Comparison of ENCODE assay signal across 7 cellular contexts in genomic region chr3:184135149-184135910, GRCh38. TPM values are rescaled to one million over a fixed set of nuclear protein-coding genes. Genes with fewer than 3 reads are reported as not detected.
DNase-seq lines count a peak whose midpoint lies in the region; ATAC-seq and TF ChIP-seq lines count a peak whose summit lies in the region.

Gene EIF2B5 (plus strand): TSS chr3:184135358. CDS start chr3:184135386, 28 bp downstream.

- ATAC-seq in GM18505 (IDR thresholded peaks at IDR 0.05; ENCODE audit: unreplicated experiment) = peak; percentile 87
- peak; percentile 87 for ATAC-seq in HG02973 (IDR thresholded peaks at IDR 0.05; ENCODE audit: unreplicated experiment)

- H3K36me3 ChIP-seq in hepatocyte (replicated peaks; ENCODE audit: insufficient read depth, low read depth) = no peaks in the 10 kb centered on the region

- peak within 1 kb of the TSS; percentile 88 for H3K27ac ChIP-seq in hepatocyte

- peaks cover 8% of the 10 kb centered on the region for H4K20me1 ChIP-seq in hepatocyte (ENCODE audit: insufficient read depth, poor library complexity, severe bottlenecking)

- no peaks in the 10 kb centered on the region for H3K9me3 ChIP-seq in hepatocyte (ENCODE audit: low read depth)

- H3K79me2 ChIP-seq in hepatocyte = peaks cover 48% of the 10 kb centered on the region

- in situ Hi-C loops in astrocyte of the cerebellum (cut with HindIII; ENCODE audit: low sequenced_read_pairs) = no loop called here

- peak within 1 kb of the TSS; percentile 99 for H2AFZ ChIP-seq in hepatocyte

- H3K4me3 ChIP-seq in astrocyte of the cerebellum (ENCODE audit: low read depth, low read length) = peak within 1 kb of the TSS; percentile 98
- H3K4me3 ChIP-seq in hepatocyte = peak within 1 kb of the TSS; percentile 90
- peak within 1 kb of the TSS; percentile 79 for H3K4me3 ChIP-seq in retinal pigment epithelial cell (ENCODE audit: low read length)

- TF ChIP-seq POLR2A in GM18505 (IDR thresholded peaks at IDR 0.05; ENCODE audit: borderline replicate concordance, extremely low read depth, insufficient read depth, insufficient read length) = peak; percentile 89

- DNase-seq in NCI-H2029 (lab: John Stamatoyannopoulos, UW) (peak; percentile 95), T-helper 22 cell (ENCODE audit: low read depth) (peak; percentile 83), astrocyte of the cerebellum (ENCODE audit: low read depth) (peak; percentile 71), hepatocyte (ENCODE audit: low spot score) (peak; percentile 92), retinal pigment epithelial cell (ENCODE audit: low read depth) (peak; percentile 68)

- H3K9me2 ChIP-seq in hepatocyte (replicated peaks; ENCODE audit: insufficient read depth) = no peaks in the 10 kb centered on the region

- WGBS in hepatocyte (ENCODE audit: low lambda C conversion rate, missing lambda C conversion rate) = 1% methylated on average over 56 of the region's 56 CpGs

- peaks cover 14% of the 10 kb centered on the region for H3K4me1 ChIP-seq in hepatocyte (ENCODE audit: insufficient read depth)

- peak; percentile 52 for TF ChIP-seq CTCF in astrocyte of the cerebellum (IDR thresholded peaks at IDR 0.05; ENCODE audit: low read depth, low read length, missing control alignments)
- peak; percentile 46 for TF ChIP-seq CTCF in hepatocyte (IDR thresholded peaks at IDR 0.05; ENCODE audit: poor library complexity)
- peak; percentile 42 for TF ChIP-seq CTCF in retinal pigment epithelial cell (conservative IDR thresholded peaks at IDR 0.05; ENCODE audit: low read depth, low read length)

- H3K4me2 ChIP-seq in hepatocyte = peak within 1 kb of the TSS; percentile 93

- H3K27me3 ChIP-seq in hepatocyte = no peaks in the 10 kb centered on the region

RNA-seq across cellular contexts. Expression of gene EIF2B5, which starts in this region (rescaled TPM):
- 34.6 and 35.0 TPM in 2 replicates for total RNA-seq in hepatocyte
- polyA plus RNA-seq in hepatocyte = 35.6 and 41.0 TPM in 2 replicates

Comparison
In these comparisons a context has a peak if more than half of its experiments do, and no peak if none do; other contexts are left out.
1. Peak in every context shown above with its lines: DNase-seq, ATAC-seq, H3K4me3 ChIP-seq and H3K27ac ChIP-seq.